Comparison of ENCODE assay signal across 1 cellular context in genomic region chr3:32303977-32304376, GRCh38.
A peak's percentile ranks its signal among the peaks of the same experiment; 100 is the strongest.
TF ChIP-seq lines count a peak whose summit lies in the region.

No MANE protein-coding gene starts in this region.

TF ChIP-seq in H1, 55 proteins besides CTCF, POLR2A, EP300 and RAD21:
- no peak for TF ChIP-seq POLR2AphosphoS5 (IDR thresholded peaks at IDR 0.05; ENCODE audit: low read depth, low read length)
- TF ChIP-seq TCF12 (IDR thresholded peaks at IDR 0.05; ENCODE audit: low read depth, low read length), result 0 out of 2 replicates have a peak, but pooled peaks have one; percentile 68
- TF ChIP-seq POU5F1 (IDR thresholded peaks at IDR 0.05; ENCODE audit: low read depth, low read length), result peak; percentile 29; the same call in 1 of the 2 replicates
- TF ChIP-seq TEAD4 (IDR thresholded peaks at IDR 0.05; ENCODE audit: low read depth, low read length), result no peak
- TF ChIP-seq CTBP2 (IDR thresholded peaks at IDR 0.05; ENCODE audit: borderline replicate concordance, insufficient read depth, insufficient read length, low read length), result no peak
